In the genomic region with DNA sequence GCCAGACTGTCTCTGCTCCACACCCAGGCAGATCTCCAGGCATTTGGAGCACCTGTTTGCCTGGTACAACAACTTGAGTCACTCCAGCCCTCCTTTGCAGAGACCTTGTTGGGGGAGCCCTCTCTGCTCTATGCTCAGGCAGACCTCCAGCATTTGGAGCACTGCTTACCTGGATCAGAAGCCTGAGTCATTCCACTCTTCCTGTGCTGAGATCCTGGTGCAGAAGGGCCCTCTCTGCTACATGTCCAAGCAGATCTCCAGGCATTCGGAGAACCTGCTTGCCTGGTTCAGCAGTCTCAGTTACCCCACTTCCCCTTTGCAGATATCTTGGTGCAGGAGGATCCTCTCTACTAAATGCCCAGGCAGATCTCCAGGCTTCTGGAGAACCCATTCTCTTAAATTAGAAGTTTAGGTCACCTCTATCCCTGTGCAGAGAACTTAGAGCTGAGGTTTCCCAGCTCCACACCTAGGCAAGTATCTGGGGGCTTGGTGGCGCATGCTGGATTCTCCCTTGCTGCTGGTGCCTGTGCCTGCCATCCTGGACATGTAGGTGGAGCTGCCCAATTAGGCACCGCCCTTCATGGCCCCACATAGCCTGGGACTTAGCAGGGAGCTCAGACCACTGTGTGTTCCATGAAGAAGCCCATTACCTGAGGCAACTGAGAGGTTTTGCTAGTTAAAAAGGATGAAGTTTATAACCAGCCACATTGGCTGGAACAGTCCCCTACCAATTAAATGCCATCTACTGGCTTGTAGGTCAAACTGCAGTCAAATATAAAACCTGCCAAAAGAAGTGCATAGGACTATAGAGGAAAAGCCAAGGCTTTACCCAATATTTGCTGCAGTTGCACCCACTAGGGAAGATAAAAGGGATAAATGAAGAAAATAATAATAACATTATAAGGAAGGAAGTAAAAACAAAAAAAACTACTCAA, we compare ENCODE assay signal across 13 cellular contexts.
DNase-seq lines count a peak whose midpoint lies in the region; ATAC-seq and TF ChIP-seq lines count a peak whose summit lies in the region.
"Had no signal": no experiment of that assay in that cellular context is flagged by ENCODE, and none has a peak within 500 bp of the region (broad histone marks: within the 10 kb centered on the region; RNA-seq: fewer than 3 reads in every experiment).

No MANE protein-coding gene starts in this region.

- H3K4me1 Mint-ChIP-seq in activated CD4-positive, alpha-beta memory T cell treated with anti-CD3 and anti-CD28 coated beads for 36 hours (ENCODE audit: low read depth), result no peaks in the 10 kb centered on the region
- no peaks in the 10 kb centered on the region for H3K4me1 Mint-ChIP-seq in effector memory CD8-positive, alpha-beta T cell (ENCODE audit: low read depth in 2 of 2)
- H3K4me1 Mint-ChIP-seq: central memory CD8-positive, alpha-beta T cell had no signal

- peaks cover 6% of the 10 kb centered on the region for H3K9me3 Mint-ChIP-seq in activated CD4-positive, alpha-beta memory T cell treated with anti-CD3 and anti-CD28 coated beads for 36 hours
- no peaks in the 10 kb centered on the region for H3K9me3 Mint-ChIP-seq in effector memory CD8-positive, alpha-beta T cell

- H3K4me3 Mint-ChIP-seq in activated CD4-positive, alpha-beta memory T cell treated with anti-CD3 and anti-CD28 coated beads for 36 hours, result no peak overlapping the region
- H3K4me3 Mint-ChIP-seq in effector memory CD8-positive, alpha-beta T cell, result no peak overlapping the region
- H3K4me3 Mint-ChIP-seq: central memory CD8-positive, alpha-beta T cell had no signal

- TF ChIP-seq CTCF in BE2C (IDR thresholded peaks at IDR 0.05; ENCODE audit: low read depth, low read length) (peak; percentile 57), omental fat pad (IDR thresholded peaks at IDR 0.05) (no peak)

- H3K36me3 ChIP-seq in BE2C, result no peaks in the 10 kb centered on the region

- no peaks in the 10 kb centered on the region for H3K27me3 Mint-ChIP-seq in activated CD4-positive, alpha-beta memory T cell treated with anti-CD3 and anti-CD28 coated beads for 36 hours
- H3K27me3 Mint-ChIP-seq in effector memory CD8-positive, alpha-beta T cell, result no peaks in the 10 kb centered on the region
- H3K27me3 Mint-ChIP-seq: central memory CD8-positive, alpha-beta T cell had no signal

- ATAC-seq in omental fat pad (ENCODE audit: low FRiP score), result no peak
- no peak for ATAC-seq in effector memory CD8-positive, alpha-beta T cell (replicated peaks)
- ATAC-seq in GM19035 (IDR thresholded peaks at IDR 0.05; ENCODE audit: unreplicated experiment), result no peak
- ATAC-seq: left ventricle myocardium superior had no signal

- intact Hi-C loops in activated CD4-positive, alpha-beta memory T cell treated with anti-CD3 and anti-CD28 coated beads for 36 hours (cut with micrococcal nuclease), result no loop called here

- DNase-seq in BE2C, result no peak
- peak; percentile 30 for DNase-seq in HEK293T (ENCODE audit: extremely low spot score)
- DNase-seq in SK-N-DZ (ENCODE audit: low spot score), result peak; percentile 12
- DNase-seq in iPS-NIHi7 (ENCODE audit: extremely low spot score), result peak; percentile 9
- no peak for DNase-seq in omental fat pad (ENCODE audit: low spot score)
- no peak for DNase-seq in activated CD4-positive, alpha-beta memory T cell treated with anti-CD3 and anti-CD28 coated beads for 36 hours
- DNase-seq in effector memory CD8-positive, alpha-beta T cell, result no peak
- DNase-seq: C1 segment of cervical spinal cord, left ventricle myocardium superior, NCI-H187 treated with DMSO at 0.1 percent for 48 hours, testis had no signal

- no peaks in the 10 kb centered on the region for H3K4me1 ChIP-seq in BE2C
- H3K4me1 ChIP-seq: testis had no signal

- no peaks in the 10 kb centered on the region for H3K27me3 ChIP-seq in BE2C
- H3K27me3 ChIP-seq: testis had no signal

- no peak overlapping the region for H3K27ac Mint-ChIP-seq in activated CD4-positive, alpha-beta memory T cell treated with anti-CD3 and anti-CD28 coated beads for 36 hours
- H3K27ac Mint-ChIP-seq in effector memory CD8-positive, alpha-beta T cell, result no peak overlapping the region

- no peaks in the 10 kb centered on the region for H3K9me3 ChIP-seq in BE2C
- H3K9me3 ChIP-seq: testis had no signal

- POLR2A ChIA-PET in HEK293T (lab: Yijun Ruan, JAX), result no interaction called here
- POLR2A ChIA-PET in activated CD4-positive, alpha-beta memory T cell treated with anti-CD3 and anti-CD28 coated beads for 36 hours (lab: Charles Lee), result no interaction called here

- H3K36me3 Mint-ChIP-seq in activated CD4-positive, alpha-beta memory T cell treated with anti-CD3 and anti-CD28 coated beads for 36 hours, result no peaks in the 10 kb centered on the region
- no peaks in the 10 kb centered on the region for H3K36me3 Mint-ChIP-seq in effector memory CD8-positive, alpha-beta T cell (ENCODE audit: insufficient read depth)

- CTCF ChIA-PET in HEK293T (lab: Yijun Ruan, JAX), result no interaction called here
- CTCF ChIA-PET in activated CD4-positive, alpha-beta memory T cell treated with anti-CD3 and anti-CD28 coated beads for 36 hours (lab: Charles Lee), result interaction anchor here (0.7 kb wide), 1 partner anchor 85 kb away, joined by 6 read pairs; no protein-coding TSS in a partner anchor

- no peak overlapping the region for H3K4me3 ChIP-seq in BE2C (ENCODE audit: low read depth, low read length)
- H3K4me3 ChIP-seq: testis had no signal

TF ChIP-seq in HEK293T, 16 proteins besides CTCF, POLR2A, EP300 and RAD21:
- no peak for TF ChIP-seq BHLHE40 (IDR thresholded peaks at IDR 0.05; ENCODE audit: borderline replicate concordance)
- no peak for TF ChIP-seq ZNF384 (IDR thresholded peaks at IDR 0.05)
- TF ChIP-seq NFRKB (IDR thresholded peaks at IDR 0.05), result no peak
- no peak for TF ChIP-seq FOXA1 (IDR thresholded peaks at IDR 0.05)
- TF ChIP-seq ARNT (IDR thresholded peaks at IDR 0.05), result no peak
- TF ChIP-seq ELF4 (IDR thresholded peaks at IDR 0.05), result no peak
- no peak for TF ChIP-seq FOXK2 (IDR thresholded peaks at IDR 0.05)
- TF ChIP-seq, protein P1, sequence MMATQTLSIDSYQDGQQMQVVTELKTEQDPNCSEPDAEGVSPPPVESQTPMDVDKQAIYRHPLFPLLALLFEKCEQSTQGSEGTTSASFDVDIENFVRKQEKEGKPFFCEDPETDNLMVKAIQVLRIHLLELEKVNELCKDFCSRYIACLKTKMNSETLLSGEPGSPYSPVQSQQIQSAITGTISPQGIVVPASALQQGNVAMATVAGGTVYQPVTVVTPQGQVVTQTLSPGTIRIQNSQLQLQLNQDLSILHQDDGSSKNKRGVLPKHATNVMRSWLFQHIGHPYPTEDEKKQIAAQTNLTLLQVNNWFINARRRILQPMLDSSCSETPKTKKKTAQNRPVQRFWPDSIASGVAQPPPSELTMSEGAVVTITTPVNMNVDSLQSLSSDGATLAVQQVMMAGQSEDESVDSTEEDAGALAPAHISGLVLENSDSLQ (IDR thresholded peaks at IDR 0.05), result no peak
- no peak for TF ChIP-seq HDGF (IDR thresholded peaks at IDR 0.05; ENCODE audit: borderline replicate concordance)
- no peak for TF ChIP-seq TARDBP (IDR thresholded peaks at IDR 0.05)
- TF ChIP-seq FOXM1 (IDR thresholded peaks at IDR 0.05; ENCODE audit: borderline replicate concordance), result no peak
- no peak for TF ChIP-seq L3MBTL2 (conservative IDR thresholded peaks at IDR 0.05)
- no peak for TF ChIP-seq SUZ12 (IDR thresholded peaks at IDR 0.05)
- no peak for TF ChIP-seq LEF1 (IDR thresholded peaks at IDR 0.05; ENCODE audit: borderline replicate concordance)
- no peak for TF ChIP-seq CTBP1 (IDR thresholded peaks at IDR 0.05; ENCODE audit: borderline replicate concordance)
- no peak for TF ChIP-seq SP1 (IDR thresholded peaks at IDR 0.05)

Comparison
In these comparisons a context has a peak if more than half of its experiments do, and no peak if none do; other contexts are left out.
1. DNase-seq: peak in HEK293T (single experiment), SK-N-DZ (single experiment) and iPS-NIHi7 (single experiment); none in BE2C (single experiment), omental fat pad (single experiment), activated CD4-positive, alpha-beta memory T cell treated with anti-CD3 and anti-CD28 coated beads for 36 hours (single experiment) and effector memory CD8-positive, alpha-beta T cell (0 of 3).